In the genomic region with DNA sequence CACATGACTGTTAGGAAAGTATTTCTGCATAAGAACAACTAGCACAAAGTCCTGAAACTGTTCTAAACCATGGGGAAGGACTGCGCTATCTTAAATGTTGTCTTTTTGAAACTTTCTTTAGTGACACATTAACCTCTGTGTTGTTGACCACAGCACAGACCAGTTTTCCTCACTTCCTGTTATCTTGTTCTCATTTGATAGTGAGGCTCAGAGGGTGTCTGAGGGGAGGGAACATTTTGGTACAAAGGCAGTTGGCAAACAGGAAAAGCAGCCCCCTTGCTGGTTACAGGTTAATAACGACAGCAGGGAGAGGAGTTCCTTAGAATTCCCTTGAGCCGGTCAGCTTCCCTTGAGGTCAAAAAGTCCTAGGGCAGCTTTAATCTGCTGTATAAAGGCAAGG, we compare ENCODE assay signal across 10 cellular contexts.
DNase-seq lines count a peak whose midpoint lies in the region; ATAC-seq and FAIRE-seq lines count a peak whose summit lies in the region.
"Had no signal": no experiment of that assay in that cellular context is flagged by ENCODE, and none has a peak within 500 bp of the region (broad histone marks: within the 10 kb centered on the region; RNA-seq: fewer than 3 reads in every experiment).

No MANE protein-coding gene starts in this region.

- no peaks in the 10 kb centered on the region for H3K4me1 Mint-ChIP-seq in activated T-cell treated with anti-CD3 and anti-CD28 coated beads, Interleukin-2, amount 50 U/mL, for 72 hours (ENCODE audit: low read depth)
- H3K4me1 Mint-ChIP-seq: activated naive CD8-positive, alpha-beta T cell treated with anti-CD3 and anti-CD28 coated beads, Interleukin-2, amount 10 ng/mL, durations not matched to agents 7 days and 5 days had no signal

- H3K36me3 Mint-ChIP-seq in activated T-cell treated with anti-CD3 and anti-CD28 coated beads, Interleukin-2, amount 50 U/mL, for 72 hours (ENCODE audit: insufficient read depth in 2 of 2) = no peaks in the 10 kb centered on the region
- H3K36me3 Mint-ChIP-seq: activated naive CD8-positive, alpha-beta T cell treated with anti-CD3 and anti-CD28 coated beads, Interleukin-2, amount 10 ng/mL, durations not matched to agents 7 days and 5 days had no signal

- H3K27me3 Mint-ChIP-seq in activated T-cell treated with anti-CD3 and anti-CD28 coated beads, Interleukin-2, amount 50 U/mL, for 72 hours (ENCODE audit: low read depth) = no peaks in the 10 kb centered on the region
- H3K27me3 Mint-ChIP-seq: activated naive CD8-positive, alpha-beta T cell treated with anti-CD3 and anti-CD28 coated beads, Interleukin-2, amount 10 ng/mL, durations not matched to agents 7 days and 5 days had no signal

- FAIRE-seq in urothelium cell line (lab: Jason Lieb, UNC) = no peak

- ATAC-seq in GM18870 (IDR thresholded peaks at IDR 0.05; ENCODE audit: unreplicated experiment) (peak; percentile 100), HG02571 (IDR thresholded peaks at IDR 0.05; ENCODE audit: unreplicated experiment) (peak; percentile 99), HG03575 (IDR thresholded peaks at IDR 0.05; ENCODE audit: extremely low read depth, insufficient number of reproducible peaks, low FRiP score, unreplicated experiment) (peak; percentile 96)
- ATAC-seq in activated T-cell treated with anti-CD3 and anti-CD28 coated beads, Interleukin-2, amount 50 U/mL, for 72 hours (replicated peaks in 1 of 2) = no peak
- ATAC-seq: foreskin keratinocyte had no signal

- H3K27ac Mint-ChIP-seq in activated T-cell treated with anti-CD3 and anti-CD28 coated beads, Interleukin-2, amount 50 U/mL, for 72 hours = no peak overlapping the region
- H3K27ac Mint-ChIP-seq: activated naive CD8-positive, alpha-beta T cell treated with anti-CD3 and anti-CD28 coated beads, Interleukin-2, amount 10 ng/mL, durations not matched to agents 7 days and 5 days had no signal

- DNase-seq in kidney glomerular epithelial cell (lab: John Stamatoyannopoulos, UW) = peak; percentile 14
- no peak for DNase-seq in activated T-cell treated with anti-CD3 and anti-CD28 coated beads, Interleukin-2, amount 50 U/mL, for 72 hours
- no peak for DNase-seq in urothelium cell line (ENCODE audit: low spot score)
- no peak for DNase-seq in activated CD4-positive, alpha-beta T cell treated with anti-CD3 and anti-CD28 coated beads for 1 hour
- DNase-seq in activated T-cell treated with anti-CD3 and anti-CD28 coated beads, Interleukin-2, amount 50 U/mL, for 48 hours = no peak
- DNase-seq: activated naive CD8-positive, alpha-beta T cell treated with anti-CD3 and anti-CD28 coated beads, Interleukin-2, amount 10 ng/mL, durations not matched to agents 7 days and 5 days; foreskin keratinocyte had no signal

- no peak overlapping the region for H3K4me3 Mint-ChIP-seq in activated T-cell treated with anti-CD3 and anti-CD28 coated beads, Interleukin-2, amount 50 U/mL, for 72 hours
- H3K4me3 Mint-ChIP-seq: activated naive CD8-positive, alpha-beta T cell treated with anti-CD3 and anti-CD28 coated beads, Interleukin-2, amount 10 ng/mL, durations not matched to agents 7 days and 5 days had no signal

- H3K9me3 Mint-ChIP-seq in activated T-cell treated with anti-CD3 and anti-CD28 coated beads, Interleukin-2, amount 50 U/mL, for 72 hours = peaks cover 2 to 5% of the 10 kb centered on the region in 2 donors

Comparison
In these comparisons a context has a peak if more than half of its experiments do, and no peak if none do; other contexts are left out.
1. ATAC-seq: peak in GM18870 (single experiment), HG02571 (single experiment) and HG03575 (single experiment); none in activated T-cell treated with anti-CD3 and anti-CD28 coated beads, Interleukin-2, amount 50 U/mL, for 72 hours (0 of 2).